9 cellular contexts compared by ENCODE assay signal in genomic region chr9:98146101-98146991, GRCh38. TPM values are rescaled to one million over a fixed set of nuclear protein-coding genes. Genes with fewer than 3 reads are reported as not detected.
DNase-seq lines count a peak whose midpoint lies in the region; ATAC-seq and TF ChIP-seq lines count a peak whose summit lies in the region.
"Had no signal": no experiment of that assay in that cellular context is flagged by ENCODE, and none has a peak within 500 bp of the region (broad histone marks: within the 10 kb centered on the region; RNA-seq: fewer than 3 reads in every experiment).

No MANE protein-coding gene starts in this region.

- 77 to 82% (median 80%) methylated on average over 7 of the region's 7 CpGs for WGBS in ovary, 3 donors

- H3K36me3 ChIP-seq in ovary, result no peaks in the 10 kb centered on the region
- H3K36me3 ChIP-seq: heart left ventricle had no signal

- no peaks in the 10 kb centered on the region for H3K9me3 Mint-ChIP-seq in activated T-helper 17 cell treated with anti-CD3 and anti-CD28 coated beads, Interleukin-2, amount 50 U/mL, for 72 hours
- H3K9me3 Mint-ChIP-seq in memory B cell, result no peaks in the 10 kb centered on the region

- no peaks in the 10 kb centered on the region for H3K36me3 Mint-ChIP-seq in activated T-helper 17 cell treated with anti-CD3 and anti-CD28 coated beads, Interleukin-2, amount 50 U/mL, for 72 hours (ENCODE audit: low read depth)
- no peaks in the 10 kb centered on the region for H3K36me3 Mint-ChIP-seq in memory B cell

- no peak overlapping the region for H3K4me3 ChIP-seq in ovary
- H3K4me3 ChIP-seq: heart left ventricle had no signal

- no peaks in the 10 kb centered on the region for H3K27me3 ChIP-seq in ovary
- H3K27me3 ChIP-seq: heart left ventricle had no signal

- no peaks in the 10 kb centered on the region for H3K4me1 ChIP-seq in ovary (ENCODE audit: insufficient read depth)

- peak; percentile 80 for DNase-seq in KBM-7
- DNase-seq in memory B cell (ENCODE audit: low spot score in 2 of 2), result no peak
- no peak for DNase-seq in ovary
- no peak for DNase-seq in stimulated activated naive CD4-positive, alpha-beta T cell (lab: John Stamatoyannopoulos, UW)
- no peak for DNase-seq in NCI-H748 (lab: John Stamatoyannopoulos, UW; ENCODE audit: unreplicated experiment)
- DNase-seq in NCI-H1694 treated with DMSO at 0.1 percent for 48 hours (lab: John Stamatoyannopoulos, UW), result no peak
- DNase-seq: heart left ventricle had no signal

- intact Hi-C loops in ovary (cut with DNase I), result no loop called here

- peaks cover 7% of the 10 kb centered on the region for H3K4me1 Mint-ChIP-seq in activated T-helper 17 cell treated with anti-CD3 and anti-CD28 coated beads, Interleukin-2, amount 50 U/mL, for 72 hours
- peaks cover 31% of the 10 kb centered on the region for H3K4me1 Mint-ChIP-seq in memory B cell

- no peak overlapping the region for H3K27ac ChIP-seq in ovary
- H3K27ac ChIP-seq: heart left ventricle had no signal

- H3K27ac Mint-ChIP-seq in activated T-helper 17 cell treated with anti-CD3 and anti-CD28 coated beads, Interleukin-2, amount 50 U/mL, for 72 hours, result peak overlapping the region; percentile 50
- peak overlapping the region; percentile 77 for H3K27ac Mint-ChIP-seq in memory B cell

- peak; percentile 56 for ATAC-seq in GM18502 (IDR thresholded peaks at IDR 0.05; ENCODE audit: poor library complexity, unreplicated experiment)
- ATAC-seq in activated T-helper 17 cell treated with anti-CD3 and anti-CD28 coated beads, Interleukin-2, amount 50 U/mL, for 72 hours (replicated peaks), result no peak
- ATAC-seq in memory B cell (ENCODE audit: low read depth), result peak; percentile 56

- H3K9me3 ChIP-seq in ovary, result no peaks in the 10 kb centered on the region

- H3K4me3 Mint-ChIP-seq in activated T-helper 17 cell treated with anti-CD3 and anti-CD28 coated beads, Interleukin-2, amount 50 U/mL, for 72 hours, result no peak overlapping the region
- H3K4me3 Mint-ChIP-seq in memory B cell, result peak overlapping the region; percentile 48

- in situ Hi-C loops in KBM-7 (cut with MboI; ENCODE audit: low pct_unique_long_range_greater_than_20kb, low sequenced_read_pairs), result no loop called here

- H3K27me3 Mint-ChIP-seq in activated T-helper 17 cell treated with anti-CD3 and anti-CD28 coated beads, Interleukin-2, amount 50 U/mL, for 72 hours, result no peaks in the 10 kb centered on the region
- no peaks in the 10 kb centered on the region for H3K27me3 Mint-ChIP-seq in memory B cell

- TF ChIP-seq POLR2A in ovary (IDR thresholded peaks at IDR 0.05), result no peak

- TF ChIP-seq CTCF in ovary (IDR thresholded peaks at IDR 0.05), result no peak

- no peak for TF ChIP-seq EP300 in ovary (IDR thresholded peaks at IDR 0.05)

RNA-seq across cellular contexts. Expression of gene TRIM14, which starts 27.3 kb away (rescaled TPM):
- total RNA-seq in activated T-helper 17 cell treated with anti-CD3 and anti-CD28 coated beads, Interleukin-2, amount 50 U/mL, for 72 hours, result 10 to 100 TPM; 43.4 to 57.8 TPM
- total RNA-seq in ovary, result 10 to 100 TPM in 1 of 7 donors, 1 to 10 TPM in 6; 3.6 to 12.2 (median 5.7) TPM
- polyA plus RNA-seq in ovary, result 10 to 100 TPM in 1 of 2 donors, 1 to 10 TPM in 1; 2.3 to 24.0 TPM

RNA-seq across cellular contexts. Expression of gene CORO2A, which starts 46.1 kb away (rescaled TPM):
- total RNA-seq in activated T-helper 17 cell treated with anti-CD3 and anti-CD28 coated beads, Interleukin-2, amount 50 U/mL, for 72 hours, result 10 to 100 TPM in 1 of 2 donors, 1 to 10 TPM in 1; 9.9 to 18.2 TPM
- 1 to 10 TPM in 4 of 7 donors, under 1 TPM in 3; 0.13 to 3.7 (median 1.2) TPM for total RNA-seq in ovary
- 1 to 10 TPM in 1 of 2 donors, under 1 TPM in 1; 0.33 to 1.9 TPM for polyA plus RNA-seq in ovary
